In the genomic region with DNA sequence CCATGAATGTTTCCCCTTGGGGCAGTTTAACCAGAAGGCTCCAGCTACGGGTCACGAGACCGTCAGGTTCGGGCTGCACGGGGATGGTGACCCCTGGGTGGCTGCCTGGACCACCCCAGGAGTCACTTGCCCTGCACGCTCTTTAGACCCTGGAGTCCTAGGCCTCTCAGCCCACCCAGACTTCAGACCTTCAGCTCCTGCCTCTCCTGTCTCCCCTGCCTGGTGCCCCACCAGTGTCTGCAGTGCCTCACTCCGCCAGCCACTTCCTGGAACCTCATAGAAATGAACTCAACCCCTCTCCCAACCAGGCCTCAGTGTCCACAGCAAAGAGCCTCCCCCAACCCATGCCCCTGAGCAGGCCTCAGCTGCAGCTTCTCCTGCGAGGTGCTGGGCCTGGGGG, we compare ENCODE assay signal across 20 cellular contexts. TPM values are rescaled to one million over a fixed set of nuclear protein-coding genes. Genes with fewer than 3 reads are reported as not detected.
"Had no signal": no experiment of that assay in that cellular context is flagged by ENCODE, and none has a peak within 500 bp of the region (broad histone marks: within the 10 kb centered on the region; RNA-seq: fewer than 3 reads in every experiment).

No MANE protein-coding gene starts in this region.

- H3K4me3 ChIP-seq: gastrocnemius medialis, heart right ventricle, sigmoid colon, skin epidermis, tibial artery, upper lobe of left lung, vagina had no signal

- DNase-seq: effector memory CD4-positive, alpha-beta T cell; gastrocnemius medialis; heart right ventricle; hypothalamus; sigmoid colon; stimulated activated CD4-positive, alpha-beta T cell treated with anti-CD3 and anti-CD28 coated beads, Interleukin-2, amount 100 ng/mL, for 48 hours; stimulated activated naive CD8-positive, alpha-beta T cell treated with anti-CD3 and anti-CD28 coated beads, Interleukin-15, Interleukin-2, amounts not matched to agents 100 U/mL and 50 U/mL, for 24 hours; tibial artery; upper lobe of left lung had no signal

- H3K4me1 ChIP-seq: gastrocnemius medialis, vagina had no signal

- H3K27ac ChIP-seq: gastrocnemius medialis, heart right ventricle, sigmoid colon, skin epidermis, tibial artery, upper lobe of left lung, vagina had no signal

- H3K27me3 ChIP-seq: gastrocnemius medialis, sigmoid colon, upper lobe of left lung, vagina had no signal

- H3K36me3 ChIP-seq: gastrocnemius medialis, heart right ventricle, sigmoid colon, tibial artery, upper lobe of left lung, vagina had no signal

- ATAC-seq: esophagus mucosa; gastrocnemius medialis; heart right ventricle; left lobe of liver; natural killer cell treated with Interleukin-12 subunit alpha and Interleukin-12 subunit beta and Interleukin-15 and Interleukin-18, amount 100 ng/mL, for 72 hours; stimulated activated naive CD8-positive, alpha-beta T cell treated with anti-CD3 and anti-CD28 coated beads, Interleukin-15, Interleukin-2, amounts not matched to agents 100 U/mL and 50 U/mL, for 24 hours had no signal

- H3K9me3 ChIP-seq: gastrocnemius medialis, heart right ventricle, sigmoid colon, tibial artery, upper lobe of left lung, vagina had no signal

RNA-seq across cellular contexts. Expression of a gene that starts 12.5 kb away (rescaled TPM):
- total RNA-seq: esophagus mucosa; fibroblast of villous mesenchyme; gastrocnemius medialis; heart right ventricle; left lobe of liver; lower leg skin; mesothelial cell of epicardium; natural killer cell treated with Interleukin-12 subunit alpha and Interleukin-12 subunit beta and Interleukin-15 and Interleukin-18, amount 100 ng/mL, for 72 hours; omental fat pad; pulmonary artery endothelial cell; sigmoid colon; temporal lobe; upper lobe of left lung; vagina had no signal

RNA-seq across cellular contexts. Expression of a gene that starts 16.0 kb away (rescaled TPM):
- total RNA-seq: esophagus mucosa; fibroblast of villous mesenchyme; gastrocnemius medialis; heart right ventricle; left lobe of liver; lower leg skin; natural killer cell treated with Interleukin-12 subunit alpha and Interleukin-12 subunit beta and Interleukin-15 and Interleukin-18, amount 100 ng/mL, for 72 hours; omental fat pad; pulmonary artery endothelial cell; sigmoid colon; temporal lobe; vagina had no signal

RNA-seq across cellular contexts. Expression of a gene that starts 48.1 kb away (rescaled TPM):
- total RNA-seq: esophagus mucosa; fibroblast of villous mesenchyme; gastrocnemius medialis; heart right ventricle; left lobe of liver; lower leg skin; mesothelial cell of epicardium; natural killer cell treated with Interleukin-12 subunit alpha and Interleukin-12 subunit beta and Interleukin-15 and Interleukin-18, amount 100 ng/mL, for 72 hours; omental fat pad; pulmonary artery endothelial cell; sigmoid colon; temporal lobe; upper lobe of left lung; vagina had no signal
